ENCODE assay signal across 22 cellular contexts in the genomic region with DNA sequence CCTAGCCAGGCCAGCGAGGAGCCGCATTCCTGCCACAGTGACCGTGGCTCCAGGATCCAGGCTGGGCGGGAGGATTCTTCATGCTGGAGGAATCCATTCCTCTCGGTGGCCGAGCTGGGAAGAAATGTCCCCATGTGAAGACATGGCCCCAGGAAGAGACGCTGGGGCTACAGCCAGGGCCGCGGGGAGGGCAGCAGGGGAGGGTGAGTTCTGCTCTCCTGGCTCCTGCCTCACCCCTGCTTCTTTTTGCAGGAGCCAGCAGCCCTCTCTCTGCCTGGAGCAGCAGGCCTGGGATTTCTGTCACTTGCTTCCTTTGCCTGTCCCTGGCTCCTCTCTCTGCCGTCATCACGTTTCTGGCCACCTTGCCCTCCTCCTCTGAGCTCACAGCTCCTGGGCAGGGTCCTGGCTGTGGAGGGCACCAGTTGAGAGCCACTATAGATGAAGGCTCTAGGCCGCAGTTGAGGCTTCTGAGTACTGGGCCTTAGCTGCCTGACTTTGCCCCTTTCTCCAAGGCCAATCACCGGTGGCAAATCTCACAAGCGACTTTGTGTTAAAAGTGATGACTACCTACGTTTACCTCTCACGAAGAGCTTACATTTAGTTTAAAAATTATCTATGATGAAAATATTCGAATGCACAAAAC. TPM values are rescaled to one million over a fixed set of nuclear protein-coding genes. Genes with fewer than 3 reads are reported as not detected.
DNase-seq lines count a peak whose midpoint lies in the region; ATAC-seq, FAIRE-seq and TF ChIP-seq lines count a peak whose summit lies in the region.
"Had no signal": no experiment of that assay in that cellular context is flagged by ENCODE, and none has a peak within 500 bp of the region (broad histone marks: within the 10 kb centered on the region; RNA-seq: fewer than 3 reads in every experiment).

No MANE protein-coding gene starts in this region.

- FAIRE-seq in HepG2 (lab: Jason Lieb, UNC) (no peak), H1 (lab: Jason Lieb, UNC) (no peak)
- FAIRE-seq: GM18507, RCC 7860 had no signal

- no peaks in the 10 kb centered on the region for H3K79me2 ChIP-seq in HepG2 (ENCODE audit: insufficient read depth, low read length)
- no peaks in the 10 kb centered on the region for H3K79me2 ChIP-seq in H1 (ENCODE audit: control insufficient read depth in 1 of 2, insufficient read depth in 2 of 2, low read length in 2 of 2)

- POLR2A ChIA-PET in HepG2 (lab: Yijun Ruan, JAX) (no interaction called here), H1 (lab: Charles Lee; ENCODE audit: partially characterized antibody) (no interaction called here)

- H2BK120ac ChIP-seq in H1 (replicated peaks; ENCODE audit: low read depth, low read length) (no peak overlapping the region), neuronal stem cell (ENCODE audit: low read depth, low read length) (no peak overlapping the region)

- no peaks in the 10 kb centered on the region; the same call in 1 of the 2 replicates for H3K23me2 ChIP-seq in H1 (ENCODE audit: low read depth, low read length)

- TF ChIP-seq RAD21 in HepG2 (CRISPR knock-in tag; IDR thresholded peaks at IDR 0.05): no peak
- no peak for TF ChIP-seq RAD21 in H1 (IDR thresholded peaks at IDR 0.05 in 1 of 2, conservative IDR thresholded peaks at IDR 0.05 in 1 of 2; ENCODE audit: low read depth in 2 of 2, low read length in 2 of 2)

- WGBS in HepG2 (ENCODE audit: low lambda C conversion rate): 48% methylated on average over 10 of the region's 17 CpGs
- 81% methylated on average over 6 of the region's 17 CpGs for WGBS in right lobe of liver (ENCODE audit: insufficient coverage, low coverage, low lambda C conversion rate, missing lambda C conversion rate)
- 84% methylated on average over 16 of the region's 17 CpGs; no CpG with 5 or more reads in 1 of the 2 experiments for WGBS in H1 (ENCODE audit: extremely low coverage in 1 of 2, insufficient coverage in 1 of 2, insufficient read length in 1 of 2, insufficient replicate concordance in 2 of 2, low coverage in 1 of 2, low lambda C conversion rate in 2 of 2, missing lambda C conversion rate in 1 of 2), 2 experiments
- WGBS in neuronal stem cell (ENCODE audit: extremely low coverage in 2 of 2, insufficient read length in 2 of 2, insufficient replicate concordance in 1 of 2), 2 donors: no CpG with 5 or more reads among the region's 17 CpGs

- no peak for TF ChIP-seq POLR2A in HepG2 (IDR thresholded peaks at IDR 0.05; ENCODE audit: insufficient read depth in 1 of 2, low read depth in 2 of 2, low read length in 2 of 2)
- no peak for TF ChIP-seq POLR2A in right lobe of liver (IDR thresholded peaks at IDR 0.05)
- TF ChIP-seq POLR2A in H1 (IDR thresholded peaks at IDR 0.05; ENCODE audit: control extremely low read depth in 1 of 2, low read depth in 2 of 2, low read length in 2 of 2): no peak

- H3K9me3 ChIP-seq in HepG2 (ENCODE audit: low read length) (no peaks in the 10 kb centered on the region), right lobe of liver (no peaks in the 10 kb centered on the region), H1 (ENCODE audit: insufficient read depth in 2 of 2, low read depth in 1 of 2, low read length in 1 of 2) (no peaks in the 10 kb centered on the region), neuronal stem cell (replicated peaks in 1 of 2; ENCODE audit: control insufficient read depth in 2 of 2, insufficient read depth in 1 of 2, low read depth in 1 of 2, low read length in 2 of 2) (no peaks in the 10 kb centered on the region)
- H3K9me3 ChIP-seq: SJSA1 had no signal

- TF ChIP-seq EP300 in HepG2 (IDR thresholded peaks at IDR 0.05; ENCODE audit: low read depth in 2 of 2, low read length in 2 of 2) (no peak), HepG2 (CRISPR knock-in tag; IDR thresholded peaks at IDR 0.05; ENCODE audit: borderline replicate concordance) (no peak), H1 (IDR thresholded peaks at IDR 0.05; ENCODE audit: borderline replicate concordance in 1 of 2, low read depth in 2 of 2, low read length in 2 of 2) (no peak)

- no peak overlapping the region for H3K56ac ChIP-seq in H1 (replicated peaks; ENCODE audit: insufficient read length, low read depth, low read length)

- peaks cover 76 to 93% of the 10 kb centered on the region in 2 donors for H3K27me3 Mint-ChIP-seq in effector memory CD8-positive, alpha-beta T cell
- H3K27me3 Mint-ChIP-seq in activated naive CD4-positive, alpha-beta T cell treated with anti-CD3 and anti-CD28 coated beads, Interleukin-2, amount 10 ng/mL, durations not matched to agents 7 days and 5 days: peaks cover 55% of the 10 kb centered on the region

- H4K8ac ChIP-seq in H1 (ENCODE audit: extremely low read depth, insufficient read depth, low read length): no peak overlapping the region; the same call in 1 of the 2 replicates
- no peak overlapping the region for H4K8ac ChIP-seq in neuronal stem cell (ENCODE audit: low read depth, low read length)

- H3K79me1 ChIP-seq in H1 (ENCODE audit: low read depth, low read length): no peaks in the 10 kb centered on the region
- H3K79me1 ChIP-seq in neuronal stem cell (ENCODE audit: low read depth, low read length): no peaks in the 10 kb centered on the region

- CTCF ChIA-PET in HepG2 (lab: Yijun Ruan, JAX; ENCODE audit: low intra/inter-chr PET ratio, low total read pairs) (interaction anchor here (3.5 kb wide), 1 partner anchor 330 kb away, joined by 54 read pairs; no protein-coding TSS in a partner anchor), H1 (lab: Charles Lee; ENCODE audit: partially characterized antibody) (interaction anchor here (0.7 to 10.2 kb wide), 11 partner anchors 9 to 450 kb away, joined by 3 to 151 read pairs (median 3); no protein-coding TSS in a partner anchor)
- CTCF ChIA-PET in activated naive CD4-positive, alpha-beta T cell treated with anti-CD3 and anti-CD28 coated beads, Interleukin-2, amount 10 ng/mL, durations not matched to agents 7 days and 5 days (lab: Charles Lee): interaction anchor here (0.8 to 2.6 kb wide), 5 partner anchors 8 to 327 kb away, joined by 3 to 6 read pairs (median 3); no protein-coding TSS in a partner anchor

- H3K36me3 ChIP-seq in HepG2 (replicated peaks in 1 of 2; ENCODE audit: control insufficient read depth in 1 of 2, insufficient read depth in 2 of 2, low read length in 2 of 2) (no peaks in the 10 kb centered on the region), right lobe of liver (no peaks in the 10 kb centered on the region), H1 (ENCODE audit: control insufficient read depth in 2 of 4, insufficient read depth in 4 of 4, low read length in 3 of 4) (no peaks in the 10 kb centered on the region), neuronal stem cell (replicated peaks in 1 of 2; ENCODE audit: control insufficient read depth in 2 of 2, insufficient read depth in 2 of 2, low read length in 2 of 2) (no peaks in the 10 kb centered on the region)
- H3K36me3 ChIP-seq: SJSA1 had no signal

- peaks cover 2 to 3% of the 10 kb centered on the region in 2 donors for H3K4me1 Mint-ChIP-seq in effector memory CD8-positive, alpha-beta T cell (ENCODE audit: low read depth in 2 of 2)
- H3K4me1 Mint-ChIP-seq in activated naive CD4-positive, alpha-beta T cell treated with anti-CD3 and anti-CD28 coated beads, Interleukin-2, amount 10 ng/mL, durations not matched to agents 7 days and 5 days: peaks cover 4% of the 10 kb centered on the region

- H4K20me1 ChIP-seq in HepG2 (ENCODE audit: insufficient read depth, low read length) (no peaks in the 10 kb centered on the region), H1 (replicated peaks in 1 of 2; ENCODE audit: control insufficient read depth in 1 of 2, insufficient read depth in 2 of 2, low read length in 2 of 2) (no peaks in the 10 kb centered on the region)

- H2BK15ac ChIP-seq in H1 (ENCODE audit: low read length): peak overlapping the region; percentile 50; the same call in 1 of the 2 replicates
- H2BK15ac ChIP-seq in neuronal stem cell (ENCODE audit: low read length): no peak overlapping the region

- H3K4ac ChIP-seq in H1 (replicated peaks; ENCODE audit: insufficient read length, low read depth, low read length) (no peak overlapping the region), neuronal stem cell (ENCODE audit: low read length) (no peak overlapping the region)

- no peak overlapping the region for H3K23ac ChIP-seq in H1 (ENCODE audit: insufficient read length)
- no peak overlapping the region for H3K23ac ChIP-seq in neuronal stem cell (ENCODE audit: low read depth, low read length, poor library complexity)

- H4K91ac ChIP-seq in H1 (replicated peaks; ENCODE audit: insufficient read length, low read length): no peak overlapping the region
- H4K91ac ChIP-seq in neuronal stem cell (ENCODE audit: low read depth, low read length, poor library complexity): no peak overlapping the region

- H3K9ac ChIP-seq in HepG2 (ENCODE audit: insufficient read depth, low read depth, low read length) (no peak overlapping the region), H1 (replicated peaks in 1 of 4; ENCODE audit: extremely low read depth in 1 of 4, low read depth in 3 of 4, low read length in 3 of 4) (no peak overlapping the region), neuronal stem cell (ENCODE audit: low read depth, low read length, poor library complexity) (no peak overlapping the region)
- H3K9ac ChIP-seq: KMS-11 had no signal

- H3K4me3 Mint-ChIP-seq in effector memory CD8-positive, alpha-beta T cell: no peak overlapping the region
- H3K4me3 Mint-ChIP-seq in activated naive CD4-positive, alpha-beta T cell treated with anti-CD3 and anti-CD28 coated beads, Interleukin-2, amount 10 ng/mL, durations not matched to agents 7 days and 5 days: no peak overlapping the region
- H3K4me3 Mint-ChIP-seq: CD8-positive, alpha-beta T cell had no signal

- no peak for DNase-seq in HepG2 (ENCODE audit: low spot score)
- DNase-seq in right lobe of liver: no peak
- no peak for DNase-seq in H1 (ENCODE audit: low read depth in 1 of 2, low spot score in 2 of 2)
- no peak for DNase-seq in neuronal stem cell (ENCODE audit: low spot score)
- DNase-seq in effector memory CD8-positive, alpha-beta T cell: no peak
- no peak for DNase-seq in activated naive CD4-positive, alpha-beta T cell treated with anti-CD3 and anti-CD28 coated beads, Interleukin-2, amount 10 ng/mL, durations not matched to agents 7 days and 5 days
- DNase-seq in T-helper 2 cell: no peak
- DNase-seq: CD8-positive, alpha-beta T cell; DMS153; IMR-90; NCI-H1694 treated with DMSO at 0.1 percent for 48 hours; NCI-H2081 treated with DMSO at 0.1 percent for 48 hours; NCI-H2171 treated with DMSO at 0.1 percent for 48 hours; NCI-H526 had no signal

- no peak overlapping the region for H2BK5ac ChIP-seq in H1 (ENCODE audit: low read depth, low read length)
- no peak overlapping the region for H2BK5ac ChIP-seq in neuronal stem cell (ENCODE audit: low read length)

- H2BK12ac ChIP-seq in H1 (ENCODE audit: low read depth, low read length) (peak overlapping the region; percentile 0; the same call in 1 of the 2 replicates), neuronal stem cell (ENCODE audit: low read length) (no peak overlapping the region)

- no peak overlapping the region for H2AFZ ChIP-seq in HepG2 (ENCODE audit: low read length)
- no peak overlapping the region for H2AFZ ChIP-seq in H1 (ENCODE audit: low read length)
- peak overlapping the region; percentile 85 for H2AFZ ChIP-seq in neuronal stem cell (ENCODE audit: low read length)

- H2BK20ac ChIP-seq in H1 (ENCODE audit: low read length): no peak overlapping the region

- intact Hi-C loops in HepG2 (cut with micrococcal nuclease; ENCODE audit: unreplicated experiment): no loop called here
- intact Hi-C loops in right lobe of liver (cut with DNase I): loop anchor here (5.0 to 10.0 kb wide), 3 partner anchors 85 to 332 kb away; no protein-coding TSS in a partner anchor

- H4K5ac ChIP-seq in H1 (ENCODE audit: insufficient read length, low read depth, low read length): no peak overlapping the region

- H3K36me3 Mint-ChIP-seq in effector memory CD8-positive, alpha-beta T cell (ENCODE audit: insufficient read depth): peaks cover 8% of the 10 kb centered on the region
- H3K36me3 Mint-ChIP-seq in activated naive CD4-positive, alpha-beta T cell treated with anti-CD3 and anti-CD28 coated beads, Interleukin-2, amount 10 ng/mL, durations not matched to agents 7 days and 5 days: no peaks in the 10 kb centered on the region
- H3K36me3 Mint-ChIP-seq: CD8-positive, alpha-beta T cell had no signal

- H3K14ac ChIP-seq in H1 (ENCODE audit: insufficient read length) (no peak overlapping the region), neuronal stem cell (ENCODE audit: low read length) (no peak overlapping the region)

- ATAC-seq in HepG2 (peak; percentile 39), right lobe of liver (no peak), GM21723 (IDR thresholded peaks at IDR 0.05; ENCODE audit: unreplicated experiment) (no peak)
- no peak for ATAC-seq in effector memory CD8-positive, alpha-beta T cell (replicated peaks)
- ATAC-seq: CD8-positive, alpha-beta T cell had no signal

- H3K18ac ChIP-seq in H1 (ENCODE audit: extremely low read depth, low read length): no peak overlapping the region
- H3K18ac ChIP-seq in neuronal stem cell (ENCODE audit: low read length): no peak overlapping the region

- no peak overlapping the region for H3K27ac Mint-ChIP-seq in effector memory CD8-positive, alpha-beta T cell
- no peak overlapping the region for H3K27ac Mint-ChIP-seq in activated naive CD4-positive, alpha-beta T cell treated with anti-CD3 and anti-CD28 coated beads, Interleukin-2, amount 10 ng/mL, durations not matched to agents 7 days and 5 days
- H3K27ac Mint-ChIP-seq: CD8-positive, alpha-beta T cell had no signal

- no TSS peak for BruUV-seq in HepG2 (replicated peaks; lab: Mats Ljungman, UMichigan)

- H3K27me3 ChIP-seq in HepG2 (ENCODE audit: control insufficient read depth in 1 of 2, insufficient read depth in 2 of 2, low read length in 2 of 2): peaks cover 0 to 7% of the 10 kb centered on the region in 2 experiments; a peak in 2 of 5 replicates
- H3K27me3 ChIP-seq in right lobe of liver: no peaks in the 10 kb centered on the region
- no peaks in the 10 kb centered on the region; a peak in 2 of 7 replicates for H3K27me3 ChIP-seq in H1 (replicated peaks in 1 of 4; ENCODE audit: control insufficient read depth in 3 of 4, extremely low read depth in 1 of 4, insufficient read depth in 3 of 4, low read length in 3 of 4)
- H3K27me3 ChIP-seq in neuronal stem cell (ENCODE audit: control insufficient read depth in 3 of 3, insufficient read depth in 3 of 3, low read depth in 1 of 3, low read length in 3 of 3): peaks cover 0 to 46% (median 10%) of the 10 kb centered on the region in 3 experiments
- H3K27me3 ChIP-seq: SJSA1 had no signal

- no peak overlapping the region for H3K4me3 ChIP-seq in HepG2 (replicated peaks in 1 of 3; ENCODE audit: insufficient read depth in 1 of 3, low read depth in 2 of 3, low read length in 3 of 3)
- no peak overlapping the region for H3K4me3 ChIP-seq in right lobe of liver
- H3K4me3 ChIP-seq in H1 (ENCODE audit: extremely low read depth in 1 of 4, insufficient read depth in 2 of 4, low read depth in 3 of 4, low read length in 4 of 4): no peak overlapping the region
- no peak overlapping the region for H3K4me3 ChIP-seq in neuronal stem cell (ENCODE audit: low read length in 2 of 2)
- H3K4me3 ChIP-seq: SJSA1 had no signal

- H3K4me2 ChIP-seq in HepG2 (ENCODE audit: low read depth, low read length) (no peak overlapping the region), H1 (ENCODE audit: insufficient read depth in 1 of 2, low read depth in 2 of 2, low read length in 2 of 2) (no peak overlapping the region), neuronal stem cell (ENCODE audit: insufficient read depth, low read length, poor library complexity, severe bottlenecking) (no peak overlapping the region)

- H2AK5ac ChIP-seq in H1 (ENCODE audit: low read depth, low read length): no peak overlapping the region
- H2AK5ac ChIP-seq in neuronal stem cell (ENCODE audit: low read depth, low read length): no peak overlapping the region

- H3K27ac ChIP-seq in HepG2 (ENCODE audit: extremely low read length, insufficient read depth, low read length) (no peak overlapping the region), right lobe of liver (no peak overlapping the region), H1 (ENCODE audit: low read depth, low read length) (no peak overlapping the region), neuronal stem cell (replicated peaks; ENCODE audit: low read length) (no peak overlapping the region)
- H3K27ac ChIP-seq: KMS-11, SJSA1 had no signal

- no peaks in the 10 kb centered on the region for H3K9me3 Mint-ChIP-seq in effector memory CD8-positive, alpha-beta T cell
- no peaks in the 10 kb centered on the region for H3K9me3 Mint-ChIP-seq in activated naive CD4-positive, alpha-beta T cell treated with anti-CD3 and anti-CD28 coated beads, Interleukin-2, amount 10 ng/mL, durations not matched to agents 7 days and 5 days
- H3K9me3 Mint-ChIP-seq: CD8-positive, alpha-beta T cell had no signal

- in situ Hi-C loops in HepG2 (cut with HindIII; ENCODE audit: extremely low pct_ligation_motif_present, low pct_unique_long_range_greater_than_20kb): loop anchor here (5.0 kb wide), 1 partner anchor 327 kb away; no protein-coding TSS in a partner anchor

- TF ChIP-seq CTCF in HepG2 (CRISPR knock-in tag; IDR thresholded peaks at IDR 0.05) (no peak), right lobe of liver (IDR thresholded peaks at IDR 0.05) (no peak), H1 (IDR thresholded peaks at IDR 0.05; ENCODE audit: control extremely low read depth in 1 of 3, insufficient read depth in 1 of 3, low read depth in 1 of 3, low read length in 3 of 3) (no peak)

- H3K4me1 ChIP-seq in HepG2 (ENCODE audit: insufficient read depth, low read length): no peaks in the 10 kb centered on the region
- peaks cover 0 to 7% (median 0%) of the 10 kb centered on the region in 4 donors for H3K4me1 ChIP-seq in right lobe of liver
- H3K4me1 ChIP-seq in H1 (replicated peaks in 1 of 4; ENCODE audit: control insufficient read depth in 3 of 4, insufficient read depth in 4 of 4, low read length in 3 of 4): peaks cover 12 to 28% (median 17%) of the 10 kb centered on the region in 4 experiments
- peaks cover 0 to 4% of the 10 kb centered on the region in 2 donors for H3K4me1 ChIP-seq in neuronal stem cell (ENCODE audit: control insufficient read depth in 2 of 2, insufficient read depth in 1 of 2, low read depth in 1 of 2, low read length in 2 of 2)

RNA-seq across cellular contexts. Expression of a gene that starts 48.3 kb away (rescaled TPM):
- total RNA-seq in HepG2 (2016; rRNA removed; fragmentation: Illumina TruSeq; extraction: Trizol) (not detected in 2 replicates), right lobe of liver (under 1 TPM in 2 of 6 experiments, not detected in 4; 0.06 to 0.42 TPM)
- not detected in 2 replicates for total RNA-seq in HepG2 (2016; cell fraction: cytosol; rRNA removed; fragmentation: Illumina TruSeq; extraction: Trizol; ENCODE audit: low read depth)
- total RNA-seq in HepG2 (2016; cell fraction: insoluble cytoplasmic fraction; rRNA removed; fragmentation: Illumina TruSeq; extraction: Trizol): not detected in 2 replicates
- not detected in 2 replicates for total RNA-seq in HepG2 (2016; cell fraction: membrane; rRNA removed; fragmentation: Illumina TruSeq; extraction: Trizol)
- total RNA-seq in HepG2 (2016; cell fraction: nucleus; rRNA removed; fragmentation: Illumina TruSeq; extraction: Trizol): not detected in 2 replicates
- polyA plus RNA-seq in HepG2 (2011; rRNA removed) (not detected in 2 replicates), H1 (2011; rRNA removed) (0.08 and 0.11 TPM in 2 replicates)
- 0.03 TPM in 1 of 2 replicates, not detected in the other for polyA plus RNA-seq in HepG2 (2011; cell fraction: cytosol; rRNA removed)
- not detected in 2 replicates for polyA plus RNA-seq in HepG2 (2011; cell fraction: nucleus; rRNA removed)
- not detected in 2 replicates for polyA plus RNA-seq in HepG2 (2012)
- polyA plus RNA-seq in HepG2 (2016; cell fraction: cytosol; fragmentation: Illumina TruSeq; extraction: Trizol; ENCODE audit: low read depth): not detected in 2 replicates
- polyA plus RNA-seq in HepG2 (2016; cell fraction: insoluble cytoplasmic fraction; fragmentation: Illumina TruSeq; extraction: Trizol; ENCODE audit: low read depth): not detected in 2 replicates
- not detected in 2 replicates for polyA plus RNA-seq in HepG2 (2016; cell fraction: membrane; fragmentation: Illumina TruSeq; extraction: Trizol; ENCODE audit: low read depth)
- not detected in 2 replicates for polyA plus RNA-seq in HepG2 (2016; cell fraction: nucleus; fragmentation: Illumina TruSeq; extraction: Trizol; ENCODE audit: insufficient read depth, low read depth)
- not detected in 2 replicates for polyA minus RNA-seq in HepG2 (2011; rRNA and poly(A)+ RNA removed; ENCODE audit: low replicate concordance)
- not detected in 2 replicates for polyA minus RNA-seq in HepG2 (2011; cell fraction: cytosol; rRNA and poly(A)+ RNA removed)
- not detected in 2 replicates for polyA minus RNA-seq in HepG2 (2011; cell fraction: nucleus; rRNA and poly(A)+ RNA removed)
- 0.20 and 0.23 TPM in 2 replicates for total RNA-seq in H1 (2021; fragmentation: NEBNext Ultra II Directional; extraction: Animal tissue kit (Norgen Biotek cat#: 25700))
- 0.12 TPM for polyA plus RNA-seq in H1 (2011; cell fraction: cytosol; rRNA removed)
- polyA plus RNA-seq in H1 (2011; cell fraction: nucleus; rRNA removed): 0.11 TPM
- polyA plus RNA-seq in H1 (2012, experiment 1 of 2): 0.07 to 0.23 TPM (median 0.18 TPM) in 3 of 4 replicates, not detected in the other
- polyA plus RNA-seq in H1 (2012, experiment 2 of 2): 0.08 TPM
- 0.20 TPM for polyA plus RNA-seq in H1 (2013, experiment 1 of 2)
- 0.11 TPM for polyA plus RNA-seq in H1 (2013, experiment 2 of 2)
- 0.19 and 0.22 TPM in 2 replicates for polyA minus RNA-seq in H1 (2011; rRNA and poly(A)+ RNA removed)
- polyA minus RNA-seq in H1 (2011; cell fraction: cytosol; rRNA and poly(A)+ RNA removed): not detected
- 0.40 TPM for polyA minus RNA-seq in H1 (2011; cell fraction: nucleus; rRNA and poly(A)+ RNA removed)
- polyA plus RNA-seq in neuronal stem cell (2013, experiment 1 of 2): 0.01 TPM
- 0.01 TPM for polyA plus RNA-seq in neuronal stem cell (2013, experiment 2 of 2)
- total RNA-seq: A172; CD8-positive, alpha-beta T cell; HT1080; IMR-90; M059J; SJSA1 had no signal
- polyA plus RNA-seq: IMR-90 had no signal
